Comparison of ENCODE assay signal across 1 cellular context in the genomic region with DNA sequence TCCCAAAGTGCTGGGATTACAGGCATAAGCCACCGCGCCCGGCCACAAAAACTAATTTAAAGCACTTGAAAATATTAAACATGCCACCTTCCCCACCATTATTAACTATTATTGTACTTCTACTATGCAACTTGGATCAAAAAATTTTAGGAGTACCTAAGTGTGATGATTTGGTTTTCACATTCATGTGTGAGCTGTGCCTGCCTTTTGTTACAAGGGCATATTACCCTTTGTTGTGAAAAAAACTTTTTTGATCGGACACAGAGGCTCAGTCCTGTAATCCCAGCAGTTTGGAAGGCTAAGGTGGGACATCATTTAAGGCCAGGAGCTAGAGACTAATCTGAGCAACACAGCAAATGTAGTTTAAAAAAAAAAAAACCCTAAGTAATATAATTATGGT.
A peak's percentile ranks its signal among the peaks of the same experiment; 100 is the strongest.
TF ChIP-seq lines count a peak whose summit lies in the region.

No MANE protein-coding gene starts in this region.

TF ChIP-seq in HepG2, 621 proteins besides CTCF, POLR2A, EP300 and RAD21:
- TF ChIP-seq CBX1 (IDR thresholded peaks at IDR 0.05; ENCODE audit: low read depth) (no peak), MTA3 (CRISPR knock-in tag; IDR thresholded peaks at IDR 0.05) (no peak), ZFP36L1 (CRISPR knock-in tag; IDR thresholded peaks at IDR 0.05) (0 out of 2 replicates have a peak, but pooled peaks have one; percentile 19), POLR2AphosphoS5 (IDR thresholded peaks at IDR 0.05; ENCODE audit: low read depth, low read length) (peak; percentile 58; the same call in 1 of the 2 replicates), POLR2AphosphoS2 (IDR thresholded peaks at IDR 0.05; ENCODE audit: low read depth, low read length) (peak; percentile 95; the same call in 1 of the 2 replicates), TGIF2 (CRISPR knock-in tag; IDR thresholded peaks at IDR 0.05) (no peak), ZNF781 (CRISPR knock-in tag; IDR thresholded peaks at IDR 0.05; ENCODE audit: borderline replicate concordance, not compliant biosample characterization) (peak; percentile 52), RARG (CRISPR knock-in tag; IDR thresholded peaks at IDR 0.05; ENCODE audit: low read depth) (no peak), ZNF652 (CRISPR knock-in tag; IDR thresholded peaks at IDR 0.05; ENCODE audit: borderline replicate concordance, low read depth) (no peak), ASH2L (IDR thresholded peaks at IDR 0.05; ENCODE audit: insufficient read length, low read depth, low read length) (no peak)
